ENCODE assay signal across 23 cellular contexts in the genomic region with DNA sequence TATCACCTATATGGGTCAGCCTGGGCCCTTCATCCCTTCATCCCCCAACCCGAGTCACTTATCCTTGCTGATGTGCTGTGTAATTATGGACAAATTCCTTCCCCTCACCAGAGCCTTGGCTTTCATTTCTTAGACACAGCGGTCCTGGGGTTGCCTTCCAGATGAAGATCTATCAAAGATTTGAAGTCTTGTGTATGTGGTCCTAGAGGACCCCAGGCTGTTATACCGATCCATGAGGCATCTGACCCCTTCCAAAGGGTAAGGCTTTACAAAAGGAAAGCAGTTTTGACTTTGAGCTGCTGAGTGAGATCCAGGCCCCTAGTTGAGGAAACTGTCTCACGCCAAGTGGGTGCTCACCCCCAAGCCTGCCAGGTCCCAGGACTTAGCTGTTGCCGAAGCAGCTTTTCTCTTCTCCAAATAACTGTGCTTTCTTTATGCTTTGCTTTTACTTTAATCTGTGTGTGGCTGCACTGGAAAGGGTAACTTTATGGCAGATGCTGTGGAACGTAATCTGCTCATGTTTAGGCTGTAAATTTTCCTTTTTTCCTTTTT.
"Had no signal": no experiment of that assay in that cellular context is flagged by ENCODE, and none has a peak within 500 bp of the region (broad histone marks: within the 10 kb centered on the region; RNA-seq: fewer than 3 reads in every experiment).

No MANE protein-coding gene starts in this region.

- H3K27ac ChIP-seq: breast epithelium, coronary artery, heart left ventricle, sigmoid colon, thoracic aorta, upper lobe of left lung, WERI-Rb-1 had no signal

- H3K9me3 Mint-ChIP-seq: activated naive CD8-positive, alpha-beta T cell treated with anti-CD3 and anti-CD28 coated beads, Interleukin-2, amount 10 ng/mL, durations not matched to agents 7 days and 5 days; activated T-helper 2 cell treated with anti-CD3 and anti-CD28 coated beads, Interferon-gamma antibody, Interleukin-2, Interleukin-4, amounts not matched to agents 10 μg/mL and 5 μg/mL and 100 μg/mL, durations not matched to agents 14 hours and 24 hours and 36 hours; memory B cell had no signal

- DNase-seq: activated CD4-positive, alpha-beta T cell treated with anti-CD3 and anti-CD28 coated beads for 1 hour; activated naive CD4-positive, alpha-beta T cell; activated naive CD8-positive, alpha-beta T cell treated with anti-CD3 and anti-CD28 coated beads, Interleukin-2, amount 10 ng/mL, durations not matched to agents 7 days and 5 days; activated T-cell treated with anti-CD3 and anti-CD28 coated beads, Interleukin-2, amount 50 U/mL, for 1 hour; amniotic stem cell; cerebellar nuclear complex; heart left ventricle; islet precursor cell; left cardiac atrium; occipital lobe; posterior cingulate gyrus; sigmoid colon; stimulated activated CD4-positive, alpha-beta T cell treated with anti-CD3 and anti-CD28 coated beads, Interleukin-15, amount 100 ng/mL, for 24 hours; stimulated activated naive CD4-positive, alpha-beta T cell; WERI-Rb-1 had no signal

- H3K4me3 Mint-ChIP-seq: activated naive CD8-positive, alpha-beta T cell treated with anti-CD3 and anti-CD28 coated beads, Interleukin-2, amount 10 ng/mL, durations not matched to agents 7 days and 5 days; memory B cell had no signal

- H3K27me3 ChIP-seq: breast epithelium, heart left ventricle, sigmoid colon, upper lobe of left lung had no signal

- ATAC-seq: heart left ventricle, left cardiac atrium had no signal

- H3K36me3 Mint-ChIP-seq: memory B cell had no signal

- H3K27ac Mint-ChIP-seq: activated naive CD8-positive, alpha-beta T cell treated with anti-CD3 and anti-CD28 coated beads, Interleukin-2, amount 10 ng/mL, durations not matched to agents 7 days and 5 days; activated T-helper 2 cell treated with anti-CD3 and anti-CD28 coated beads, Interferon-gamma antibody, Interleukin-2, Interleukin-4, amounts not matched to agents 10 μg/mL and 5 μg/mL and 100 μg/mL, durations not matched to agents 14 hours and 24 hours and 36 hours; memory B cell had no signal

- H3K4me1 ChIP-seq: breast epithelium had no signal

- H3K4me3 ChIP-seq: breast epithelium, coronary artery, heart left ventricle, sigmoid colon, smooth muscle cell, thoracic aorta, upper lobe of left lung had no signal

- H3K36me3 ChIP-seq: breast epithelium, heart left ventricle, sigmoid colon, thoracic aorta, upper lobe of left lung, WERI-Rb-1 had no signal

- H3K9me3 ChIP-seq: breast epithelium, heart left ventricle, sigmoid colon, SK-N-SH, thoracic aorta, upper lobe of left lung had no signal

- H3K27me3 Mint-ChIP-seq: activated naive CD8-positive, alpha-beta T cell treated with anti-CD3 and anti-CD28 coated beads, Interleukin-2, amount 10 ng/mL, durations not matched to agents 7 days and 5 days had no signal
